In the genomic region with DNA sequence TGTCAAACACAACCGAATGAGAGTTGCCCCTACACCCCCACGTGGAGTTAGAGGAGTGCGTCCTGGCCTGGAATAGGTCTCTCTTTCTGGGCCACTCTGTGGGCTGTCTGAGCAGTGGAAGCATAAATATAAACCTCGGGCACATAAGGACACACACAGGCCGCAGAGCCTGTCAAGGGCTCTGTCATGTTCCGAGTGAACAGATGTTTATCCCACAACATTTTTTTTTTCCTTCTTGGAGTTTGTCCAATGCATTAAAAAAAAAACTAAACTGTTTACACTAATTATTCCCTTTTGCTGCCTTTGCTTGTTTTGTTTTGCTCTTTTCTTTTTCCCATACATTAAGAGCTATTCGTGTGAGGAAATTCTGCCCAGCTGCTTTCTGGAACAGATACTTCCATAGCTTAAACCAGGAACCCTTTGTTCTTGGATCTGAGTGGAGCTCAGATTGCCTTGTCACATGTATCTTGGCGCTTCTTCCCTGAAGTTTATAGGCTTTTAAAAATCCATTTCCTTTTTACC, we compare ENCODE assay signal across 1 cellular context.
TF ChIP-seq lines count a peak whose summit lies in the region.

No MANE protein-coding gene starts in this region.

TF ChIP-seq in GM23338, 12 proteins besides CTCF, POLR2A, EP300 and RAD21 (continued from another document):
- TF ChIP-seq ZNF462 (CRISPR knock-in tag; IDR thresholded peaks at IDR 0.05) (no peak), EZH2phosphoT487 (IDR thresholded peaks at IDR 0.05; ENCODE audit: unreplicated experiment) (no peak), EZH2 (IDR thresholded peaks at IDR 0.05; ENCODE audit: low read depth, unreplicated experiment) (no peak), REST (IDR thresholded peaks at IDR 0.05; ENCODE audit: unreplicated experiment) (no peak), ZNF114 (CRISPR knock-in tag; IDR thresholded peaks at IDR 0.05) (no peak), ZNF331 (CRISPR knock-in tag; IDR thresholded peaks at IDR 0.05; ENCODE audit: low read depth) (no peak)
TF ChIP-seq in GM23338: peak in this region for 0.
